ENCODE assay signal across 21 cellular contexts in genomic region chr5:139964266-139964993, GRCh38.
A peak's percentile ranks its signal among the peaks of the same experiment; 100 is the strongest.
DNase-seq lines count a peak whose midpoint lies in the region; ATAC-seq, FAIRE-seq and TF ChIP-seq lines count a peak whose summit lies in the region.
"Had no signal": no experiment of that assay in that cellular context is flagged by ENCODE, and none has a peak within 500 bp of the region (broad histone marks: within the 10 kb centered on the region; RNA-seq: fewer than 3 reads in every experiment).

No MANE protein-coding gene starts in this region.

- no peak overlapping the region for H3K4me3 Mint-ChIP-seq in activated CD8-positive, alpha-beta memory T cell treated with anti-CD3 and anti-CD28 coated beads, Interleukin-2, amount 10 ng/mL, durations not matched to agents 7 days and 5 days
- H3K4me3 Mint-ChIP-seq in T-helper 17 cell = no peak overlapping the region
- H3K4me3 Mint-ChIP-seq: CD8-positive, alpha-beta T cell had no signal

- intact Hi-C loops in upper lobe of right lung (cut with DNase I) = no loop called here
- intact Hi-C loops in pancreas (cut with DNase I) = loop anchor here in 1 of 3 donors (10.0 kb wide), 1 partner anchor 190 kb away; no protein-coding TSS in a partner anchor

- no peak for ATAC-seq in activated CD8-positive, alpha-beta memory T cell treated with anti-CD3 and anti-CD28 coated beads, Interleukin-2, amount 10 ng/mL, durations not matched to agents 7 days and 5 days
- no peak for ATAC-seq in T-helper 17 cell
- no peak for ATAC-seq in lung (ENCODE audit: insufficient read depth, low FRiP score)
- ATAC-seq in upper lobe of right lung = no peak
- ATAC-seq in pancreas = no peak
- ATAC-seq: CD8-positive, alpha-beta T cell had no signal

- peak; percentile 25 for DNase-seq in activated CD8-positive, alpha-beta memory T cell treated with anti-CD3 and anti-CD28 coated beads, Interleukin-2, amount 10 ng/mL, durations not matched to agents 7 days and 5 days
- no peak for DNase-seq in activated CD8-positive, alpha-beta memory T cell treated with anti-CD3 and anti-CD28 coated beads, Interleukin-2, amount 50 U/mL, for 4 hours
- DNase-seq in T-helper 17 cell (no peak), lung (ENCODE audit: low spot score) (peak; percentile 22), upper lobe of right lung (peak; percentile 19), RKO (ENCODE audit: low spot score) (no peak), Ammon's horn (ENCODE audit: low spot score) (no peak), pancreas (no peak)
- DNase-seq: ACHN, DMS153, Karpas-422, NCI-H1417, NCI-H1694 treated with DMSO at 0.1 percent for 48 hours, NCI-H2081 treated with DMSO at 0.1 percent for 48 hours, NCI-H446, NCI-H526 treated with DMSO at 0.1 percent for 48 hours, SHP77 had no signal

- H3K4me3 ChIP-seq in lung (no peak overlapping the region), upper lobe of right lung (no peak overlapping the region), pancreas (no peak overlapping the region)
- H3K4me3 ChIP-seq: BLaER1 treated with 17β-estradiol and CSF1 and Interleukin-3, amounts not matched to agents 10 nM and 100 nM; SK-N-MC had no signal

- TF ChIP-seq CTCF in lung (IDR thresholded peaks at IDR 0.05; ENCODE audit: control extremely low read depth, extremely low read depth) (no peak), upper lobe of right lung (IDR thresholded peaks at IDR 0.05) (no peak), pancreas (IDR thresholded peaks at IDR 0.05) (no peak)

- H3K27me3 Mint-ChIP-seq in activated CD8-positive, alpha-beta memory T cell treated with anti-CD3 and anti-CD28 coated beads, Interleukin-2, amount 10 ng/mL, durations not matched to agents 7 days and 5 days = peaks cover 8% of the 10 kb centered on the region
- peaks cover 49% of the 10 kb centered on the region for H3K27me3 Mint-ChIP-seq in T-helper 17 cell

- H3K9me3 ChIP-seq in T-helper 17 cell (ENCODE audit: control insufficient read depth, low read length, poor library complexity, severe bottlenecking) = no peaks in the 10 kb centered on the region
- no peaks in the 10 kb centered on the region for H3K9me3 ChIP-seq in lung (ENCODE audit: control insufficient read depth in 2 of 2, insufficient read depth in 1 of 2, low read length in 1 of 2)
- H3K9me3 ChIP-seq in upper lobe of right lung = no peaks in the 10 kb centered on the region
- H3K9me3 ChIP-seq in pancreas = no peaks in the 10 kb centered on the region
- H3K9me3 ChIP-seq: BLaER1 treated with 17β-estradiol and CSF1 and Interleukin-3, amounts not matched to agents 10 nM and 100 nM had no signal

- H3K27me3 ChIP-seq in lung (ENCODE audit: control insufficient read depth, insufficient read depth) = no peaks in the 10 kb centered on the region
- no peaks in the 10 kb centered on the region for H3K27me3 ChIP-seq in upper lobe of right lung
- H3K27me3 ChIP-seq in pancreas = no peaks in the 10 kb centered on the region
- H3K27me3 ChIP-seq: BLaER1 treated with 17β-estradiol and CSF1 and Interleukin-3, amounts not matched to agents 10 nM and 100 nM had no signal

- CTCF ChIA-PET in activated CD8-positive, alpha-beta memory T cell treated with anti-CD3 and anti-CD28 coated beads, Interleukin-2, amount 10 ng/mL, durations not matched to agents 7 days and 5 days (lab: Charles Lee) = interaction anchor here (1.1 to 1.2 kb wide), 2 partner anchors 177 to 189 kb away, joined by 3 to 5 read pairs; no protein-coding TSS in a partner anchor

- H3K27ac ChIP-seq in lung (ENCODE audit: low read depth in 1 of 2, low read length in 1 of 2) = no peak overlapping the region
- no peak overlapping the region for H3K27ac ChIP-seq in upper lobe of right lung
- H3K27ac ChIP-seq in pancreas = no peak overlapping the region
- H3K27ac ChIP-seq: 22Rv1; BLaER1 treated with 17β-estradiol and CSF1 and Interleukin-3, amounts not matched to agents 10 nM and 100 nM; SK-N-MC had no signal

- no peaks in the 10 kb centered on the region for H3K9me3 Mint-ChIP-seq in activated CD8-positive, alpha-beta memory T cell treated with anti-CD3 and anti-CD28 coated beads, Interleukin-2, amount 10 ng/mL, durations not matched to agents 7 days and 5 days (ENCODE audit: low read depth)
- H3K9me3 Mint-ChIP-seq: CD8-positive, alpha-beta T cell had no signal

- no peaks in the 10 kb centered on the region for H3K4me1 ChIP-seq in lung (ENCODE audit: control insufficient read depth in 2 of 2, insufficient read depth in 2 of 2, low read length in 2 of 2)
- peaks cover 6% of the 10 kb centered on the region for H3K4me1 ChIP-seq in upper lobe of right lung
- H3K4me1 ChIP-seq in pancreas = peaks cover 0 to 3% (median 3%) of the 10 kb centered on the region in 3 donors

- H3K36me3 Mint-ChIP-seq in activated CD8-positive, alpha-beta memory T cell treated with anti-CD3 and anti-CD28 coated beads, Interleukin-2, amount 10 ng/mL, durations not matched to agents 7 days and 5 days = no peaks in the 10 kb centered on the region
- H3K36me3 Mint-ChIP-seq in T-helper 17 cell (ENCODE audit: low read depth) = no peaks in the 10 kb centered on the region
- H3K36me3 Mint-ChIP-seq: CD8-positive, alpha-beta T cell had no signal

- 89 to 90% methylated on average over 4 of the region's 4 CpGs for WGBS in lung, 2 donors
- WGBS in pancreas, 2 donors = 87 to 93% methylated on average over 4 of the region's 4 CpGs

- no peak for FAIRE-seq in pancreas (lab: Jason Lieb, UNC)

- no peaks in the 10 kb centered on the region for H3K4me1 Mint-ChIP-seq in activated CD8-positive, alpha-beta memory T cell treated with anti-CD3 and anti-CD28 coated beads, Interleukin-2, amount 10 ng/mL, durations not matched to agents 7 days and 5 days
- H3K4me1 Mint-ChIP-seq in T-helper 17 cell = peaks cover 2% of the 10 kb centered on the region

- H3K27ac Mint-ChIP-seq in activated CD8-positive, alpha-beta memory T cell treated with anti-CD3 and anti-CD28 coated beads, Interleukin-2, amount 10 ng/mL, durations not matched to agents 7 days and 5 days = no peak overlapping the region
- H3K27ac Mint-ChIP-seq in T-helper 17 cell = peak overlapping the region; percentile 27
- H3K27ac Mint-ChIP-seq: CD8-positive, alpha-beta T cell had no signal

- H3K36me3 ChIP-seq in lung (ENCODE audit: control insufficient read depth in 2 of 2, insufficient read depth in 2 of 2, low read length in 2 of 2) (no peaks in the 10 kb centered on the region), upper lobe of right lung (no peaks in the 10 kb centered on the region), pancreas (no peaks in the 10 kb centered on the region)
- H3K36me3 ChIP-seq: BLaER1 treated with 17β-estradiol and CSF1 and Interleukin-3, amounts not matched to agents 10 nM and 100 nM had no signal

Comparison
In these comparisons a context has a peak if more than half of its experiments do, and no peak if none do; other contexts are left out.
1. DNase-seq: peak in activated CD8-positive, alpha-beta memory T cell treated with anti-CD3 and anti-CD28 coated beads, Interleukin-2, amount 10 ng/mL, durations not matched to agents 7 days and 5 days (single experiment), lung (single experiment) and upper lobe of right lung (single experiment); none in activated CD8-positive, alpha-beta memory T cell treated with anti-CD3 and anti-CD28 coated beads, Interleukin-2, amount 50 U/mL, for 4 hours (single experiment), T-helper 17 cell (0 of 3), RKO (single experiment), Ammon's horn (single experiment) and pancreas (0 of 6).